3 cellular contexts compared by ENCODE assay signal in genomic region chr12:98579835-98580234, GRCh38.
TF ChIP-seq lines count a peak whose summit lies in the region.

No MANE protein-coding gene starts in this region.

TF ChIP-seq in HCT116, 20 proteins besides CTCF, POLR2A, EP300 and RAD21:
- TF ChIP-seq JUND (IDR thresholded peaks at IDR 0.05) (no peak), TCF7L2 (IDR thresholded peaks at IDR 0.05; ENCODE audit: borderline replicate concordance, extremely low read depth, insufficient read depth, insufficient read length) (no peak), SIN3A (IDR thresholded peaks at IDR 0.05; ENCODE audit: low read depth) (no peak), CEBPB (IDR thresholded peaks at IDR 0.05; ENCODE audit: low read depth) (no peak)

TF ChIP-seq in HEK293, 187 proteins besides CTCF, POLR2A, EP300 and RAD21:
- no peak for TF ChIP-seq HOXC10 (CRISPR knock-in tag; IDR thresholded peaks at IDR 0.05)
- TF ChIP-seq SP2 (tag by site-specific recombination; IDR thresholded peaks at IDR 0.05) = no peak
- TF ChIP-seq ZNF133 (tag by site-specific recombination; IDR thresholded peaks at IDR 0.05) = no peak
- no peak for TF ChIP-seq ZNF174 (tag by site-specific recombination; IDR thresholded peaks at IDR 0.05)
- TF ChIP-seq ZBTB44 (tag by site-specific recombination; IDR thresholded peaks at IDR 0.05) = no peak
- TF ChIP-seq ZBTB17 (tag by site-specific recombination; IDR thresholded peaks at IDR 0.05) = peak; percentile 86
- TF ChIP-seq ZNF544 (tag by site-specific recombination; IDR thresholded peaks at IDR 0.05) = no peak
- no peak for TF ChIP-seq ZNF433 (tag by site-specific recombination; IDR thresholded peaks at IDR 0.05; ENCODE audit: low read depth)
- no peak for TF ChIP-seq ZNF10 (tag by site-specific recombination; IDR thresholded peaks at IDR 0.05)
- no peak for TF ChIP-seq HOXA7 (CRISPR knock-in tag; IDR thresholded peaks at IDR 0.05; ENCODE audit: borderline replicate concordance)
- TF ChIP-seq ZNF366 (tag by site-specific recombination; conservative IDR thresholded peaks at IDR 0.05) = peak; percentile 73

TF ChIP-seq in K562, 482 proteins besides CTCF, POLR2A, EP300 and RAD21:
- TF ChIP-seq CREBBP (IDR thresholded peaks at IDR 0.05; ENCODE audit: low read depth, low read length) = peak; percentile 50
- no peak for TF ChIP-seq FOS (IDR thresholded peaks at IDR 0.05; ENCODE audit: extremely low read depth, insufficient read length)
- TF ChIP-seq ATF3 (IDR thresholded peaks at IDR 0.05) = no peak
- no peak for TF ChIP-seq ATF3 (CRISPR knock-in tag; conservative IDR thresholded peaks at IDR 0.05)
- TF ChIP-seq GATA2 (CRISPR knock-in tag; IDR thresholded peaks at IDR 0.05) = peak; percentile 41; the same call in 1 of the 2 replicates
- TF ChIP-seq HCFC1 (IDR thresholded peaks at IDR 0.05; ENCODE audit: low read depth, low read length) = no peak
- no peak for TF ChIP-seq TGIF2 (CRISPR knock-in tag; IDR thresholded peaks at IDR 0.05)
- peak; percentile 86 for TF ChIP-seq ZBTB2 (IDR thresholded peaks at IDR 0.05)
- peak; percentile 59; the same call in 1 of the 2 replicates for TF ChIP-seq MTA1 (IDR thresholded peaks at IDR 0.05; ENCODE audit: borderline replicate concordance)
- TF ChIP-seq TFAP4 (CRISPR knock-in tag; IDR thresholded peaks at IDR 0.05; ENCODE audit: borderline replicate concordance) = no peak
- TF ChIP-seq ZNF318 (IDR thresholded peaks at IDR 0.05; ENCODE audit: borderline replicate concordance in 1 of 2, low read depth in 1 of 2) = no peak
- TF ChIP-seq KDM1A (IDR thresholded peaks at IDR 0.05) = no peak
- TF ChIP-seq TRIM28 (IDR thresholded peaks at IDR 0.05) = no peak
- TF ChIP-seq KHSRP (IDR thresholded peaks at IDR 0.05) = no peak
- TF ChIP-seq DACH1 (IDR thresholded peaks at IDR 0.05; ENCODE audit: partially characterized antibody) = peak; percentile 97
- no peak for TF ChIP-seq KAT2B (IDR thresholded peaks at IDR 0.05; ENCODE audit: low read depth, low read length)
- TF ChIP-seq HDAC1 (IDR thresholded peaks at IDR 0.05) = peak in 1 of 2 experiments; percentile 44; a peak in 1 of 4 replicates
- no peak for TF ChIP-seq YBX1 (IDR thresholded peaks at IDR 0.05)
- TF ChIP-seq PREB (CRISPR knock-in tag; IDR thresholded peaks at IDR 0.05) = no peak
- 0 out of 2 replicates have a peak, but pooled peaks have one; percentile 44 for TF ChIP-seq GATAD2B (IDR thresholded peaks at IDR 0.05; ENCODE audit: borderline replicate concordance)
- TF ChIP-seq BCOR (IDR thresholded peaks at IDR 0.05) = peak; percentile 49; the same call in 1 of the 2 replicates
